ENCODE assay signal across 31 cellular contexts in the genomic region with DNA sequence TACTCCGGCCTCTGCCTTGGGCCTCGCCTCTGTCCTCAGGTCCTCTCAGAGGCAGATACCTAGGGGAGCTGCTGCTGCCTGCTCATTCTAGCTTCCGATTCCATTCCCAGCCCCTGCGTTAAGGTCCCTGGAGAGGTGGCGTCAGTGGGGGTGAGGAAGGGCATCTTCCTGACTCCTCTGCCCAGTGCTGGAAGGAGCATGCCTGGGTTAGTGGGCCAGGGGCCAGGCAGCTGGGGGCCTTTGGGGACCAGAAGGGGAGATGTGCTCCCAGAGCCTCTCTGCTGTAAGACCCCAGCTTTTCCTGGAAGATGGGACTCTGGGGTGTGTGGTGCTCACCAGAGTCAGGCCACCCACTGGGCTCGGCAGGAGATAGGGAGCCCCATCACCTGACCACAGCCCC. TPM values are rescaled to one million over a fixed set of nuclear protein-coding genes. Genes with fewer than 3 reads are reported as not detected.
"Had no signal": no experiment of that assay in that cellular context is flagged by ENCODE, and none has a peak within 500 bp of the region (broad histone marks: within the 10 kb centered on the region; RNA-seq: fewer than 3 reads in every experiment).

No MANE protein-coding gene starts in this region.

- H3K9me3 Mint-ChIP-seq: activated CD4-positive, alpha-beta memory T cell treated with anti-CD3 and anti-CD28 coated beads, Interleukin-2, amount 10 ng/mL, durations not matched to agents 7 days and 5 days; activated CD4-positive, alpha-beta T cell treated with anti-CD3 and anti-CD28 coated beads, Interleukin-2, amount 10 ng/mL, durations not matched to agents 7 days and 5 days; activated T-cell treated with anti-CD3 and anti-CD28 coated beads, Interleukin-2, amount 50 U/mL, for 24 hours; activated T-cell treated with anti-CD3 and anti-CD28 coated beads, Interleukin-2, amount 50 U/mL, for 72 hours; T-helper 2 cell treated with Interferon-gamma antibody and Interleukin-4, amounts not matched to agents 5 μg/mL and 100 μg/mL, for 36 hours had no signal

- ATAC-seq: activated T-cell treated with anti-CD3 and anti-CD28 coated beads, Interleukin-2, amount 50 U/mL, for 72 hours; body of pancreas; foreskin keratinocyte; gastrocnemius medialis; T-helper 17 cell had no signal

- H3K27ac ChIP-seq: body of pancreas, colonic mucosa, esophagus muscularis mucosa, foreskin keratinocyte, gastrocnemius medialis had no signal

- H3K9me3 ChIP-seq: body of pancreas, colonic mucosa, esophagus muscularis mucosa, gastrocnemius medialis had no signal

- H3K4me3 ChIP-seq: body of pancreas, colonic mucosa, esophagus muscularis mucosa, gastrocnemius medialis had no signal

- H3K4me1 ChIP-seq: foreskin keratinocyte had no signal

- H3K4me3 Mint-ChIP-seq: activated CD4-positive, alpha-beta memory T cell treated with anti-CD3 and anti-CD28 coated beads, Interleukin-2, amount 10 ng/mL, durations not matched to agents 7 days and 5 days; activated CD4-positive, alpha-beta T cell treated with anti-CD3 and anti-CD28 coated beads, Interleukin-2, amount 10 ng/mL, durations not matched to agents 7 days and 5 days; activated naive CD8-positive, alpha-beta T cell; activated T-cell treated with anti-CD3 and anti-CD28 coated beads, Interleukin-2, amount 50 U/mL, for 24 hours; activated T-cell treated with anti-CD3 and anti-CD28 coated beads, Interleukin-2, amount 50 U/mL, for 72 hours; T-helper 17 cell; T-helper 2 cell treated with Interferon-gamma antibody and Interleukin-4, amounts not matched to agents 5 μg/mL and 100 μg/mL, for 36 hours had no signal

- H3K27ac Mint-ChIP-seq: activated CD4-positive, alpha-beta memory T cell treated with anti-CD3 and anti-CD28 coated beads, Interleukin-2, amount 10 ng/mL, durations not matched to agents 7 days and 5 days; activated CD4-positive, alpha-beta T cell treated with anti-CD3 and anti-CD28 coated beads, Interleukin-2, amount 10 ng/mL, durations not matched to agents 7 days and 5 days; activated naive CD8-positive, alpha-beta T cell; activated T-cell treated with anti-CD3 and anti-CD28 coated beads, Interleukin-2, amount 50 U/mL, for 24 hours; activated T-cell treated with anti-CD3 and anti-CD28 coated beads, Interleukin-2, amount 50 U/mL, for 72 hours; T-helper 17 cell; T-helper 2 cell treated with Interferon-gamma antibody and Interleukin-4, amounts not matched to agents 5 μg/mL and 100 μg/mL, for 36 hours had no signal

- H3K27me3 ChIP-seq: body of pancreas, colonic mucosa, gastrocnemius medialis had no signal

- H3K36me3 ChIP-seq: gastrocnemius medialis had no signal

- H3K27me3 Mint-ChIP-seq: activated CD4-positive, alpha-beta T cell treated with anti-CD3 and anti-CD28 coated beads, Interleukin-2, amount 10 ng/mL, durations not matched to agents 7 days and 5 days; T-helper 17 cell had no signal

- DNase-seq: activated CD4-positive, alpha-beta memory T cell treated with anti-CD3 and anti-CD28 coated beads, Interleukin-2, amount 10 ng/mL, durations not matched to agents 7 days and 5 days; activated CD4-positive, alpha-beta T cell treated with anti-CD3 and anti-CD28 coated beads for 1 hour; activated CD4-positive, alpha-beta T cell treated with anti-CD3 and anti-CD28 coated beads for 4 hours; activated CD4-positive, alpha-beta T cell treated with anti-CD3 and anti-CD28 coated beads, Interleukin-2, amount 10 ng/mL, durations not matched to agents 7 days and 5 days; activated CD4-positive, alpha-beta T cell treated with anti-CD3 and anti-CD28 coated beads, Interleukin-2, amount 50 U/mL, for 4 hours; activated CD8-positive, alpha-beta memory T cell treated with anti-CD3 and anti-CD28 coated beads, Interleukin-2, amount 50 U/mL, for 48 hours; activated gamma-delta T cell; activated naive CD4-positive, alpha-beta T cell; activated naive CD4-positive, alpha-beta T cell treated with anti-CD3 and anti-CD28 coated beads, Interleukin-2, amount 50 U/mL, for 16 hours; activated T-cell treated with anti-CD3 and anti-CD28 coated beads for 4 hours; activated T-cell treated with anti-CD3 and anti-CD28 coated beads, Interleukin-2, amount 50 U/mL, for 24 hours; activated T-cell treated with anti-CD3 and anti-CD28 coated beads, Interleukin-2, amount 50 U/mL, for 72 hours; amniotic stem cell; aorta; body of pancreas; central memory CD4-positive, alpha-beta T cell; cerebellar nuclear complex; colonic mucosa; effector CD8-positive, alpha-beta T cell; erythroblast; foreskin keratinocyte; gastrocnemius medialis; glutamatergic neuron; T-helper 1 cell; T-helper 17 cell; T1000 had no signal

RNA-seq across cellular contexts. Expression of a gene that starts 21.8 kb away (rescaled TPM):
- total RNA-seq: activated CD4-positive, alpha-beta memory T cell treated with anti-CD3 and anti-CD28 coated beads, Interleukin-2, amount 10 ng/mL, durations not matched to agents 7 days and 5 days; activated CD4-positive, alpha-beta T cell treated with anti-CD3 and anti-CD28 coated beads, Interleukin-2, amount 10 ng/mL, durations not matched to agents 7 days and 5 days; activated T-cell treated with anti-CD3 and anti-CD28 coated beads, Interleukin-2, amount 50 U/mL, for 72 hours; body of pancreas; dermis microvascular lymphatic vessel endothelial cell; esophagus muscularis mucosa; foreskin keratinocyte; gastrocnemius medialis; T-helper 17 cell had no signal
- polyA plus RNA-seq: adipose tissue, aorta, foreskin keratinocyte had no signal
